In genomic region chr22:33770723-33771122, GRCh38 we compare ENCODE assay signal across 23 cellular contexts.
"Had no signal": no experiment of that assay in that cellular context is flagged by ENCODE, and none has a peak within 500 bp of the region (broad histone marks: within the 10 kb centered on the region; RNA-seq: fewer than 3 reads in every experiment).

No MANE protein-coding gene starts in this region.

- H3K27ac Mint-ChIP-seq: dendritic cell treated with granulocyte-macrophage colony-stimulating factor and Interleukin-4, amounts not matched to agents 40 ng/mL and 50 ng/mL, for 4 days; effector memory CD8-positive, alpha-beta T cell; endodermal cell; mesothelial cell of epicardium; naive B cell had no signal

- H3K27me3 ChIP-seq: colonic mucosa, esophagus squamous epithelium, gastrocnemius medialis, left lung had no signal

- H3K27ac ChIP-seq: colonic mucosa, epithelial cell of prostate, esophagus squamous epithelium, gastrocnemius medialis, left lung, lower lobe of right lung had no signal

- H3K27me3 Mint-ChIP-seq: dendritic cell treated with granulocyte-macrophage colony-stimulating factor and Interleukin-4, amounts not matched to agents 40 ng/mL and 50 ng/mL, for 4 days; effector memory CD8-positive, alpha-beta T cell; naive B cell had no signal

- H3K4me3 ChIP-seq: colonic mucosa, esophagus squamous epithelium, gastrocnemius medialis, left lung, lower lobe of right lung, mucosa of descending colon had no signal

- H3K4me3 Mint-ChIP-seq: dendritic cell treated with granulocyte-macrophage colony-stimulating factor and Interleukin-4, amounts not matched to agents 40 ng/mL and 50 ng/mL, for 4 days; effector memory CD8-positive, alpha-beta T cell; endodermal cell; mesothelial cell of epicardium; naive B cell had no signal

- DNase-seq: colonic mucosa; cortex of kidney; effector CD8-positive, alpha-beta T cell; effector memory CD8-positive, alpha-beta T cell; endodermal cell; erythroblast; esophagus squamous epithelium; foreskin fibroblast; foreskin melanocyte; gastrocnemius medialis; glutamatergic neuron; head of caudate nucleus; hippocampal formation; left cardiac atrium; left lung; lower lobe of right lung; mesenchymal stem cell; mucosa of descending colon; naive B cell had no signal

- H3K9me3 ChIP-seq: colonic mucosa, esophagus squamous epithelium, gastrocnemius medialis, left lung, lower lobe of right lung, mucosa of descending colon had no signal

- H3K36me3 Mint-ChIP-seq: mesothelial cell of epicardium, naive B cell had no signal

- H3K4me1 Mint-ChIP-seq: mesothelial cell of epicardium had no signal

- ATAC-seq: effector memory CD8-positive, alpha-beta T cell; esophagus mucosa; gastrocnemius medialis; left lung; lower lobe of right lung; mucosa of descending colon had no signal

- H3K4me1 ChIP-seq: colonic mucosa, esophagus squamous epithelium, gastrocnemius medialis, left lung, lower lobe of right lung had no signal

- H3K9me3 Mint-ChIP-seq: endodermal cell, mesothelial cell of epicardium, naive B cell had no signal

- H3K36me3 ChIP-seq: colonic mucosa, esophagus squamous epithelium, gastrocnemius medialis, left lung, lower lobe of right lung had no signal
